In the genomic region with DNA sequence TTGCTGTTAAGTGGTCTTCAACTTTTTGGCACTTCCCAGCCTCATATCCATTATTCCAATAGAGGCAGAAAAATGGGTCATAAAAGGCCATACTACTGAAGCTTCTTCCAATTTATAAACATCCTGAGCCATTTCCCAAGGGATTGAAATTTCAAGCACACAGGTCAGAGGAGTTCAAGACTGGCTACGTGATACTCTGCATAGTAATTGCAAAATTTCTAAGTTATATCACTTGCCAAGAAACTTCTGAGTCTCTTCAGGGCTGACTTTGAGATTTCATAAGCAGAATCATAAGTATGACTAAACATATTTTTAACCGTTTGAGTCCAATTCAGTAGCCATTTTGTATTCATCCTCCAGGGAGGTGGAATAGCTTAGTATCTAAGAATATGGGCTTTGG, we compare ENCODE assay signal across 22 cellular contexts.
DNase-seq lines count a peak whose midpoint lies in the region; ATAC-seq, FAIRE-seq and TF ChIP-seq lines count a peak whose summit lies in the region.
"Had no signal": no experiment of that assay in that cellular context is flagged by ENCODE, and none has a peak within 500 bp of the region (broad histone marks: within the 10 kb centered on the region; RNA-seq: fewer than 3 reads in every experiment).

No MANE protein-coding gene starts in this region.

- WGBS in GM23248 (ENCODE audit: low coverage in 1 of 2, low lambda C conversion rate in 2 of 2, missing lambda C conversion rate in 2 of 2), 2 experiments, result 3 to 4% methylated on average over 2 of the region's 2 CpGs

- peaks cover 39% of the 10 kb centered on the region for H3K4me1 ChIP-seq in GM23248 (ENCODE audit: insufficient read depth)
- no peaks in the 10 kb centered on the region for H3K4me1 ChIP-seq in left lung
- H3K4me1 ChIP-seq: gastrocnemius medialis, neural progenitor cell, right atrium auricular region, suprapubic skin had no signal

- H3K4me2 ChIP-seq in GM23248 (ENCODE audit: unreplicated experiment), result peak overlapping the region; percentile 12
- H3K4me2 ChIP-seq: neural progenitor cell, SK-N-SH had no signal

- H3K36me3 ChIP-seq in GM23248 (ENCODE audit: low read depth), result no peaks in the 10 kb centered on the region
- no peaks in the 10 kb centered on the region for H3K36me3 ChIP-seq in bronchial epithelial cell (ENCODE audit: control insufficient read depth, insufficient read depth, low read length)
- H3K36me3 ChIP-seq in left lung, result no peaks in the 10 kb centered on the region
- H3K36me3 ChIP-seq: cardiac muscle cell, gastrocnemius medialis, neural progenitor cell, right atrium auricular region, suprapubic skin had no signal

- no peak for FAIRE-seq in bronchial epithelial cell (lab: Jason Lieb, UNC)

- ATAC-seq in left lung (peak; percentile 62), HG03139 (IDR thresholded peaks at IDR 0.05; ENCODE audit: unreplicated experiment) (no peak)

- no peak overlapping the region for H3K4me3 ChIP-seq in GM23248
- no peak overlapping the region for H3K4me3 ChIP-seq in bronchial epithelial cell (ENCODE audit: low read depth, low read length)
- H3K4me3 ChIP-seq in left lung, result no peak overlapping the region
- H3K4me3 ChIP-seq: cardiac muscle cell, gastrocnemius medialis, neural progenitor cell, right atrium auricular region, suprapubic skin had no signal

- H3F3A ChIP-seq in GM23248 (ENCODE audit: insufficient read depth), result peaks cover 19% of the 10 kb centered on the region

- no peaks in the 10 kb centered on the region for H4K20me1 ChIP-seq in GM23248 (ENCODE audit: insufficient read depth)

- H3K27ac ChIP-seq in GM23248 (0 out of 2 replicates have a peak overlapping the region, but pooled peaks have one; percentile 5), left lung (no peak overlapping the region), RWPE1 (no peak overlapping the region)
- H3K27ac ChIP-seq: cardiac muscle cell, gastrocnemius medialis, neural progenitor cell, right atrium auricular region, suprapubic skin had no signal

- CTCF ChIA-PET in RWPE1 (lab: Yijun Ruan, JAX), result interaction anchor here (0.6 kb wide), 1 partner anchor 125 kb away, joined by 3 read pairs; no protein-coding TSS in a partner anchor

- no peaks in the 10 kb centered on the region for H3K9me3 ChIP-seq in GM23248 (ENCODE audit: low read depth)
- H3K9me3 ChIP-seq in left lung, result peaks cover 0 to 2% of the 10 kb centered on the region in 2 donors
- H3K9me3 ChIP-seq: gastrocnemius medialis, right atrium auricular region, SK-N-SH, suprapubic skin had no signal

- TF ChIP-seq CTCF in bronchial epithelial cell (IDR thresholded peaks at IDR 0.05; ENCODE audit: insufficient read depth, low read length, severe bottlenecking) (no peak), left lung (IDR thresholded peaks at IDR 0.05) (no peak), RWPE1 (conservative IDR thresholded peaks at IDR 0.05; ENCODE audit: low read depth) (no peak)

- no peaks in the 10 kb centered on the region for H3K9me2 ChIP-seq in GM23248 (ENCODE audit: insufficient read depth)
- H3K9me2 ChIP-seq: SK-N-SH had no signal

- H2AFZ ChIP-seq in GM23248, result peak overlapping the region; percentile 76
- H2AFZ ChIP-seq: neural progenitor cell had no signal

- POLR2A ChIA-PET in RWPE1 (lab: Yijun Ruan, JAX; ENCODE audit: low non-redundant PET), result no interaction called here

- H3K79me2 ChIP-seq in GM23248 (ENCODE audit: insufficient read depth), result no peaks in the 10 kb centered on the region

- H3K27me3 ChIP-seq in GM23248 (replicated peaks; ENCODE audit: insufficient read depth) (no peaks in the 10 kb centered on the region), bronchial epithelial cell (ENCODE audit: control insufficient read depth, insufficient read depth, low read length) (no peaks in the 10 kb centered on the region), left lung (no peaks in the 10 kb centered on the region)
- H3K27me3 ChIP-seq: cardiac muscle cell, gastrocnemius medialis, neural progenitor cell, right atrium auricular region, suprapubic skin had no signal

- in situ Hi-C loops in GM23248 (cut with MboI), result no loop called here

- H3K9ac ChIP-seq in GM23248, result no peak overlapping the region
- H3K9ac ChIP-seq: neural progenitor cell, SK-N-SH had no signal

- intact Hi-C loops in left lung (cut with DNase I), result no loop called here

- DNase-seq in AG08395 (ENCODE audit: low spot score) (peak; percentile 31), GM23248 (peak; percentile 85), bronchial epithelial cell (ENCODE audit: low read depth) (peak; percentile 80), left lung (no peak), activated T-cell treated with anti-CD3 and anti-CD28 coated beads for 4 hours (no peak), RWPE1 (ENCODE audit: low spot score) (no peak), NCI-H446 (lab: John Stamatoyannopoulos, UW) (no peak)
- DNase-seq: activated CD4-positive, alpha-beta T cell treated with anti-CD3 and anti-CD28 coated beads for 4 hours; activated naive CD4-positive, alpha-beta T cell treated with anti-CD3 and anti-CD28 coated beads, Interleukin-2, amount 10 ng/mL, durations not matched to agents 7 days and 5 days; C1 segment of cervical spinal cord; gastrocnemius medialis; mesendoderm; MM.1S; NCI-H2029; NCI-H69; SK-N-SH; stimulated activated CD4-positive, alpha-beta T cell treated with anti-CD3 and anti-CD28 coated beads, Interleukin-2, amount 100 ng/mL, for 24 hours had no signal

Comparison
In these comparisons a context has a peak if more than half of its experiments do, and no peak if none do; other contexts are left out.
1. DNase-seq: peak in AG08395 (single experiment), GM23248 (single experiment) and bronchial epithelial cell (single experiment); none in left lung (0 of 2), activated T-cell treated with anti-CD3 and anti-CD28 coated beads for 4 hours (single experiment), RWPE1 (single experiment) and NCI-H446 (0 of 2).